ENCODE assay signal across 22 cellular contexts in genomic region chrX:150063673-150064072, GRCh38.
A peak's percentile ranks its signal among the peaks of the same experiment; 100 is the strongest.
DNase-seq lines count a peak whose midpoint lies in the region; ATAC-seq, FAIRE-seq and TF ChIP-seq lines count a peak whose summit lies in the region.
"Had no signal": no experiment of that assay in that cellular context is flagged by ENCODE, and none has a peak within 500 bp of the region (broad histone marks: within the 10 kb centered on the region; RNA-seq: fewer than 3 reads in every experiment).

No MANE protein-coding gene starts in this region.

- H3K27ac Mint-ChIP-seq in activated T-helper 1 cell treated with anti-CD3 and anti-CD28 coated beads, Interleukin-12 subunit alpha, Interleukin-12 subunit beta, Interleukin-2, Interleukin-4 antibody, amounts not matched to agents 30 ng/mL and 10 ng/mL and 1 ng/mL, durations not matched to agents 14 hours and 24 hours and 36 hours: no peak overlapping the region
- H3K27ac Mint-ChIP-seq: activated naive CD8-positive, alpha-beta T cell treated with anti-CD3 and anti-CD28 coated beads, Interleukin-2, amount 10 ng/mL, durations not matched to agents 7 days and 5 days; stimulated activated naive B cell treated with anti-CD40 and anti-IgM and Interleukin-4, amounts not matched to agents 10 μg/mL and 1 μg/mL and 100 μg/mL, for 72 hours had no signal

- H4K20me1 ChIP-seq in GM12878 (ENCODE audit: control insufficient read depth, insufficient read depth): no peaks in the 10 kb centered on the region

- TF ChIP-seq RAD21 in GM12878 (IDR thresholded peaks at IDR 0.05; ENCODE audit: insufficient read depth, low read depth, low read length): no peak

- H3K4me1 ChIP-seq in GM12878 (ENCODE audit: control insufficient read depth, insufficient read depth, low read length) (no peaks in the 10 kb centered on the region), gastrocnemius medialis (peaks cover 4% of the 10 kb centered on the region in 2 donors)
- H3K4me1 ChIP-seq: Caco-2, right lobe of liver, testis had no signal

- no peaks in the 10 kb centered on the region for H3K36me3 Mint-ChIP-seq in activated T-helper 1 cell treated with anti-CD3 and anti-CD28 coated beads, Interleukin-12 subunit alpha, Interleukin-12 subunit beta, Interleukin-2, Interleukin-4 antibody, amounts not matched to agents 30 ng/mL and 10 ng/mL and 1 ng/mL, durations not matched to agents 14 hours and 24 hours and 36 hours (ENCODE audit: low read depth)
- H3K36me3 Mint-ChIP-seq: activated naive CD8-positive, alpha-beta T cell treated with anti-CD3 and anti-CD28 coated beads, Interleukin-2, amount 10 ng/mL, durations not matched to agents 7 days and 5 days; naive thymus-derived CD8-positive, alpha-beta T cell; stimulated activated naive B cell treated with anti-CD40 and anti-IgM and Interleukin-4, amounts not matched to agents 10 μg/mL and 1 μg/mL and 100 μg/mL, for 72 hours had no signal

- H3K4me3 ChIP-seq in GM12878 (no peak overlapping the region), gastrocnemius medialis (no peak overlapping the region)
- H3K4me3 ChIP-seq: esophagus muscularis mucosa, right lobe of liver, testis had no signal

- no peaks in the 10 kb centered on the region for H3K79me2 ChIP-seq in GM12878 (ENCODE audit: control insufficient read depth, insufficient read depth, low read length)

- CTCF ChIA-PET in GM12878 (lab: Yijun Ruan, JAX): no interaction called here

- H3K36me3 ChIP-seq in GM12878 (ENCODE audit: control insufficient read depth in 2 of 2, insufficient read depth in 2 of 2, low read length in 1 of 2): no peaks in the 10 kb centered on the region
- no peaks in the 10 kb centered on the region for H3K36me3 ChIP-seq in gastrocnemius medialis
- H3K36me3 ChIP-seq: esophagus muscularis mucosa, right lobe of liver had no signal

- no peak overlapping the region for H3K9ac ChIP-seq in GM12878 (ENCODE audit: control insufficient read depth, insufficient read depth, low read length)

- H3K9me3 Mint-ChIP-seq in activated T-helper 1 cell treated with anti-CD3 and anti-CD28 coated beads, Interleukin-12 subunit alpha, Interleukin-12 subunit beta, Interleukin-2, Interleukin-4 antibody, amounts not matched to agents 30 ng/mL and 10 ng/mL and 1 ng/mL, durations not matched to agents 14 hours and 24 hours and 36 hours: no peaks in the 10 kb centered on the region
- H3K9me3 Mint-ChIP-seq: activated naive CD8-positive, alpha-beta T cell treated with anti-CD3 and anti-CD28 coated beads, Interleukin-2, amount 10 ng/mL, durations not matched to agents 7 days and 5 days; stimulated activated naive B cell treated with anti-CD40 and anti-IgM and Interleukin-4, amounts not matched to agents 10 μg/mL and 1 μg/mL and 100 μg/mL, for 72 hours had no signal

- SMC1A ChIA-PET in GM12878 (lab: Charles Lee; ENCODE audit: uncharacterized antibody, unreplicated experiment): no interaction called here

- POLR2A ChIA-PET in GM12878 (lab: Charles Lee): no interaction called here

- H3K27me3 Mint-ChIP-seq in activated T-helper 1 cell treated with anti-CD3 and anti-CD28 coated beads, Interleukin-12 subunit alpha, Interleukin-12 subunit beta, Interleukin-2, Interleukin-4 antibody, amounts not matched to agents 30 ng/mL and 10 ng/mL and 1 ng/mL, durations not matched to agents 14 hours and 24 hours and 36 hours (ENCODE audit: insufficient read depth): peaks cover 2% of the 10 kb centered on the region
- H3K27me3 Mint-ChIP-seq: stimulated activated naive B cell treated with anti-CD40 and anti-IgM and Interleukin-4, amounts not matched to agents 10 μg/mL and 1 μg/mL and 100 μg/mL, for 72 hours had no signal

- no peak for ATAC-seq in GM12878
- ATAC-seq in gastrocnemius medialis: no peak
- ATAC-seq: naive thymus-derived CD8-positive, alpha-beta T cell; Panc1; stimulated activated naive B cell treated with anti-CD40 and anti-IgM and Interleukin-4, amounts not matched to agents 10 μg/mL and 1 μg/mL and 100 μg/mL, for 72 hours had no signal

- no peak overlapping the region for H3K4me2 ChIP-seq in GM12878 (ENCODE audit: control insufficient read depth, insufficient read depth)

- RAD21 ChIA-PET in GM12878 (lab: Charles Lee; ENCODE audit: unreplicated experiment): no interaction called here

- no TSS peak for BruUV-seq in GM12878 (replicated peaks; lab: Mats Ljungman, UMichigan)

- no peaks in the 10 kb centered on the region for H3K4me1 Mint-ChIP-seq in activated T-helper 1 cell treated with anti-CD3 and anti-CD28 coated beads, Interleukin-12 subunit alpha, Interleukin-12 subunit beta, Interleukin-2, Interleukin-4 antibody, amounts not matched to agents 30 ng/mL and 10 ng/mL and 1 ng/mL, durations not matched to agents 14 hours and 24 hours and 36 hours (ENCODE audit: low read depth)
- H3K4me1 Mint-ChIP-seq: stimulated activated naive B cell treated with anti-CD40 and anti-IgM and Interleukin-4, amounts not matched to agents 10 μg/mL and 1 μg/mL and 100 μg/mL, for 72 hours had no signal

- H3K9me3 ChIP-seq in GM12878 (replicated peaks; ENCODE audit: control insufficient read depth, insufficient read depth, low read length): no peaks in the 10 kb centered on the region
- no peaks in the 10 kb centered on the region for H3K9me3 ChIP-seq in gastrocnemius medialis
- H3K9me3 ChIP-seq: Caco-2, esophagus muscularis mucosa, right lobe of liver, testis had no signal

- H3K27me3 ChIP-seq in GM12878 (replicated peaks in 1 of 2; ENCODE audit: control insufficient read depth in 2 of 2, insufficient read depth in 2 of 2, low read length in 1 of 2) (no peaks in the 10 kb centered on the region), gastrocnemius medialis (no peaks in the 10 kb centered on the region)
- H3K27me3 ChIP-seq: esophagus muscularis mucosa, right lobe of liver, testis had no signal

- TF ChIP-seq EP300 in GM12878 (IDR thresholded peaks at IDR 0.05; ENCODE audit: borderline replicate concordance in 1 of 2, control insufficient read depth in 1 of 2, low read depth in 2 of 2, low read length in 2 of 2): no peak

- DNase-seq in GM12891 (ENCODE audit: insufficient read length, low spot score): no peak
- DNase-seq in NOMO-1 (lab: John Stamatoyannopoulos, UW; ENCODE audit: unreplicated experiment in 2 of 2): peak; percentile 72 to 87
- no peak for DNase-seq in GM12878 (ENCODE audit: low read depth, low spot score)
- no peak for DNase-seq in gastrocnemius medialis
- DNase-seq in stimulated activated CD4-positive, alpha-beta T cell treated with anti-CD3 and anti-CD28 coated beads, Interleukin-2, amount 100 ng/mL, for 24 hours: no peak
- no peak for DNase-seq in NCI-H1048 (lab: John Stamatoyannopoulos, UW)
- no peak for DNase-seq in activated T-helper 1 cell treated with anti-CD3 and anti-CD28 coated beads, Interleukin-12 subunit alpha, Interleukin-12 subunit beta, Interleukin-2, Interleukin-4 antibody, amounts not matched to agents 30 ng/mL and 10 ng/mL and 1 ng/mL, durations not matched to agents 14 hours and 24 hours and 36 hours (ENCODE audit: low spot score)
- DNase-seq: activated naive CD8-positive, alpha-beta T cell treated with anti-CD3 and anti-CD28 coated beads, Interleukin-2, amount 10 ng/mL, durations not matched to agents 7 days and 5 days; Caco-2; effector CD8-positive, alpha-beta T cell; HCEC 1CT; Kasumi-1; kidney glomerular epithelial cell; mesendoderm; naive thymus-derived CD8-positive, alpha-beta T cell; NCI-H1436; NCI-H69; right lobe of liver; stimulated activated naive B cell treated with anti-CD40 and anti-IgM and Interleukin-4, amounts not matched to agents 10 μg/mL and 1 μg/mL and 100 μg/mL, for 72 hours; testis had no signal

- WGBS in GM12878 (ENCODE audit: insufficient coverage, insufficient replicate concordance, low lambda C conversion rate, missing lambda C conversion rate): 47% methylated on average over 5 of the region's 5 CpGs

- H3K27ac ChIP-seq in GM12878 (ENCODE audit: control insufficient read depth, insufficient read depth): no peak overlapping the region
- H3K27ac ChIP-seq in gastrocnemius medialis: peak overlapping the region in 3 of 4 donors; percentile 61 to 74 (median 68)
- H3K27ac ChIP-seq: esophagus muscularis mucosa, right lobe of liver, testis had no signal

- TF ChIP-seq CTCF in GM12878 (IDR thresholded peaks at IDR 0.05 in 2 of 3, conservative IDR thresholded peaks at IDR 0.05 in 1 of 3; ENCODE audit: control insufficient read depth in 2 of 3, extremely low read depth in 1 of 3, insufficient read depth in 1 of 3, low read depth in 3 of 3, low read length in 3 of 3): no peak
- no peak for TF ChIP-seq CTCF in gastrocnemius medialis (IDR thresholded peaks at IDR 0.05 in 4 of 5, conservative IDR thresholded peaks at IDR 0.05 in 1 of 5)

- in situ Hi-C loops in GM12878 (cut with MboI): loop anchor here (10.0 kb wide), 1 partner anchor 61 kb away; no protein-coding TSS in a partner anchor
- in situ Hi-C loops in gastrocnemius medialis (cut with MboI; ENCODE audit: low sequenced_read_pairs in 4 of 4): no loop called here

- H3K4me3 Mint-ChIP-seq in activated T-helper 1 cell treated with anti-CD3 and anti-CD28 coated beads, Interleukin-12 subunit alpha, Interleukin-12 subunit beta, Interleukin-2, Interleukin-4 antibody, amounts not matched to agents 30 ng/mL and 10 ng/mL and 1 ng/mL, durations not matched to agents 14 hours and 24 hours and 36 hours: no peak overlapping the region
- H3K4me3 Mint-ChIP-seq: activated naive CD8-positive, alpha-beta T cell treated with anti-CD3 and anti-CD28 coated beads, Interleukin-2, amount 10 ng/mL, durations not matched to agents 7 days and 5 days; naive thymus-derived CD8-positive, alpha-beta T cell; stimulated activated naive B cell treated with anti-CD40 and anti-IgM and Interleukin-4, amounts not matched to agents 10 μg/mL and 1 μg/mL and 100 μg/mL, for 72 hours had no signal

- intact Hi-C loops in GM12878 (cut with micrococcal nuclease; ENCODE audit: unreplicated experiment) (no loop called here), gastrocnemius medialis (cut with DNase I; ENCODE audit: low total_unique reads) (loop anchor here (2.0 to 10.0 kb wide), 2 partner anchors 25 to 301 kb away; partner anchors contain the start of gene MAMLD1)
- intact Hi-C loops in activated T-helper 1 cell treated with anti-CD3 and anti-CD28 coated beads, Interleukin-12 subunit alpha, Interleukin-12 subunit beta, Interleukin-2, Interleukin-4 antibody, amounts not matched to agents 30 ng/mL and 10 ng/mL and 1 ng/mL, durations not matched to agents 14 hours and 24 hours and 36 hours (cut with micrococcal nuclease): no loop called here

- no peak for TF ChIP-seq POLR2A in GM12891 (IDR thresholded peaks at IDR 0.05; ENCODE audit: low read depth, low read length)
- no peak for TF ChIP-seq POLR2A in GM12878 (IDR thresholded peaks at IDR 0.05; ENCODE audit: low read depth, low read length)
- TF ChIP-seq POLR2A in gastrocnemius medialis (IDR thresholded peaks at IDR 0.05): no peak

- no peak overlapping the region for H2AFZ ChIP-seq in GM12878 (ENCODE audit: control insufficient read depth, low read depth, low read length)

- FAIRE-seq in GM12891 (lab: Jason Lieb, UNC) (no peak), GM12878 (lab: Jason Lieb, UNC) (no peak)

TF ChIP-seq in GM12891, 5 proteins besides CTCF, POLR2A, EP300 and RAD21 (continues in another document):
- TF ChIP-seq POU2F2 (IDR thresholded peaks at IDR 0.05; ENCODE audit: low read depth, low read length): no peak

Comparison
In these comparisons a context has a peak if more than half of its experiments do, and no peak if none do; other contexts are left out.
1. DNase-seq: peak in NOMO-1 (2 of 2); none in GM12891 (single experiment), GM12878 (single experiment), gastrocnemius medialis (0 of 2), stimulated activated CD4-positive, alpha-beta T cell treated with anti-CD3 and anti-CD28 coated beads, Interleukin-2, amount 100 ng/mL, for 24 hours (0 of 2), NCI-H1048 (single experiment) and activated T-helper 1 cell treated with anti-CD3 and anti-CD28 coated beads, Interleukin-12 subunit alpha, Interleukin-12 subunit beta, Interleukin-2, Interleukin-4 antibody, amounts not matched to agents 30 ng/mL and 10 ng/mL and 1 ng/mL, durations not matched to agents 14 hours and 24 hours and 36 hours (single experiment).